ENCODE assay signal across 16 cellular contexts in the genomic region with DNA sequence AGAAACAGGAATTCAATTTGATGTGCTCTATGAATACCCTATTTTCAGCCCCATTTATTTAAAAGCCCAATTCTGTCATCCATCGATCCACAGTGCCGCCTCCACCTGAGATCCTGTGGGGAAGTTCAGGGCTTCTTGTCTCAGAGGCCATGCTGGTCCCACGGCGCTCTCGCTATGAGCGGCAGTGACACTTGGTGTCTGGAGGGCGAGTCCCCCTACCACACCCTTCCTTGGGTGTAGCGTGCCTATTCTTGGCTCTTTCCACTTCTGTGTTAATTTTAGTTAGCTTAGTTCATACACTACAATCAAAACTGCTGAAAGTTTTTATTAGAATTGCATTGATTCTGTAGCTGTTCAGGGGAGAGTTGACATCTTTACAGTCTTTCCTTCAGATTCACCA.
DNase-seq lines count a peak whose midpoint lies in the region; ATAC-seq and TF ChIP-seq lines count a peak whose summit lies in the region.
"Had no signal": no experiment of that assay in that cellular context is flagged by ENCODE, and none has a peak within 500 bp of the region (broad histone marks: within the 10 kb centered on the region; RNA-seq: fewer than 3 reads in every experiment).

No MANE protein-coding gene starts in this region.

- H3K36me3 ChIP-seq in BLaER1 (peaks cover 64% of the 10 kb centered on the region), HEK293 (ENCODE audit: control insufficient read depth in 2 of 2, insufficient read depth in 1 of 2, low read length in 2 of 2) (peaks cover 4 to 69% of the 10 kb centered on the region in 2 experiments), PC-9 (ENCODE audit: low read depth) (no peaks in the 10 kb centered on the region)

- H3K27ac ChIP-seq in BLaER1: no peak overlapping the region
- no peak overlapping the region for H3K27ac ChIP-seq in HEK293 (ENCODE audit: extremely low read depth, low read depth, low read length)
- no peak overlapping the region for H3K27ac ChIP-seq in PC-9
- H3K27ac ChIP-seq: GM23248 had no signal

- intact Hi-C loops in activated T-helper 1 cell treated with anti-CD3 and anti-CD28 coated beads, Interleukin-12 subunit alpha, Interleukin-12 subunit beta, Interleukin-2, Interleukin-4 antibody, amounts not matched to agents 30 ng/mL and 10 ng/mL and 1 ng/mL, durations not matched to agents 14 hours and 24 hours and 36 hours (cut with micrococcal nuclease): no loop called here
- intact Hi-C loops in sciatic nerve (cut with DNase I): no loop called here
- intact Hi-C loops in PC-9 (cut with micrococcal nuclease; ENCODE audit: unreplicated experiment): no loop called here

- peaks cover 23% of the 10 kb centered on the region for H3K4me1 Mint-ChIP-seq in activated T-helper 1 cell treated with anti-CD3 and anti-CD28 coated beads, Interleukin-12 subunit alpha, Interleukin-12 subunit beta, Interleukin-2, Interleukin-4 antibody, amounts not matched to agents 30 ng/mL and 10 ng/mL and 1 ng/mL, durations not matched to agents 14 hours and 24 hours and 36 hours (ENCODE audit: low read depth)

- no peaks in the 10 kb centered on the region for H3K9me3 ChIP-seq in BLaER1
- no peaks in the 10 kb centered on the region for H3K9me3 ChIP-seq in HEK293 (ENCODE audit: control insufficient read depth, insufficient read depth, low read depth, low read length)
- H3K9me3 ChIP-seq in PC-9 (ENCODE audit: insufficient read depth, low read depth): no peaks in the 10 kb centered on the region
- H3K9me3 ChIP-seq: BE2C, HAP-1 had no signal

- BruUV-seq in PC-9 (replicated peaks; lab: Mats Ljungman, UMichigan): no TSS peak

- no peaks in the 10 kb centered on the region for H3K27me3 Mint-ChIP-seq in activated T-helper 1 cell treated with anti-CD3 and anti-CD28 coated beads, Interleukin-12 subunit alpha, Interleukin-12 subunit beta, Interleukin-2, Interleukin-4 antibody, amounts not matched to agents 30 ng/mL and 10 ng/mL and 1 ng/mL, durations not matched to agents 14 hours and 24 hours and 36 hours (ENCODE audit: insufficient read depth)

- no peaks in the 10 kb centered on the region for H3K79me2 ChIP-seq in PC-9 (ENCODE audit: low read depth)

- DNase-seq in activated T-helper 1 cell treated with anti-CD3 and anti-CD28 coated beads, Interleukin-12 subunit alpha, Interleukin-12 subunit beta, Interleukin-2, Interleukin-4 antibody, amounts not matched to agents 30 ng/mL and 10 ng/mL and 1 ng/mL, durations not matched to agents 14 hours and 24 hours and 36 hours (ENCODE audit: low spot score): no peak
- peak; percentile 50 for DNase-seq in sciatic nerve (ENCODE audit: low spot score)
- no peak for DNase-seq in NK-92 treated with Interleukin-12 subunit alpha and Interleukin-12 subunit beta, amount 100 ng/mL, for 24 hours (lab: John Stamatoyannopoulos, UW)
- DNase-seq in PC-9: no peak
- no peak for DNase-seq in GM10266 (ENCODE audit: extremely low spot score)
- DNase-seq: BE2C; CD8-positive, alpha-beta memory T cell; DMS79; GM23248; NCI-H1105 treated with DMSO at 0.1 percent for 48 hours; NCI-H1694 had no signal

- no peaks in the 10 kb centered on the region for H3F3A ChIP-seq in PC-9 (ENCODE audit: insufficient read depth, low read depth)

- no peak overlapping the region for H2AFZ ChIP-seq in PC-9
- H2AFZ ChIP-seq: GM23248 had no signal

- POLR2A ChIA-PET in HEK293 (lab: Yijun Ruan, JAX) (no interaction called here), PC-9 (lab: Charles Lee; ENCODE audit: unreplicated experiment) (no interaction called here)

- H3K4me3 ChIP-seq in BLaER1 (no peak overlapping the region), HEK293 (ENCODE audit: low read depth, low read length) (no peak overlapping the region), PC-9 (no peak overlapping the region)
- H3K4me3 ChIP-seq: GM23248, HAP-1, K562 had no signal

- H3K36me3 Mint-ChIP-seq in activated T-helper 1 cell treated with anti-CD3 and anti-CD28 coated beads, Interleukin-12 subunit alpha, Interleukin-12 subunit beta, Interleukin-2, Interleukin-4 antibody, amounts not matched to agents 30 ng/mL and 10 ng/mL and 1 ng/mL, durations not matched to agents 14 hours and 24 hours and 36 hours (ENCODE audit: low read depth): peaks cover 42% of the 10 kb centered on the region

- TF ChIP-seq CTCF in HEK293 (tag by site-specific recombination; IDR thresholded peaks at IDR 0.05): no peak
- TF ChIP-seq CTCF in PC-9 (conservative IDR thresholded peaks at IDR 0.05): no peak
- TF ChIP-seq CTCF in GM10266 (IDR thresholded peaks at IDR 0.05; ENCODE audit: control insufficient read depth, insufficient read depth, low read depth, missing control alignments): no peak

- no peak overlapping the region for H3K9ac ChIP-seq in BLaER1
- H3K9ac ChIP-seq: GM23248 had no signal

- peaks cover 82% of the 10 kb centered on the region for H3K4me1 ChIP-seq in BLaER1
- H3K4me1 ChIP-seq in HEK293 (ENCODE audit: control insufficient read depth, insufficient read depth, low read length): no peaks in the 10 kb centered on the region
- no peaks in the 10 kb centered on the region for H3K4me1 ChIP-seq in PC-9 (replicated peaks; ENCODE audit: insufficient read depth)
- H3K4me1 ChIP-seq: BE2C, HAP-1 had no signal

- H3K27me3 ChIP-seq in BLaER1 (0 out of 2 replicates have a peak, but pooled peaks cover 3% of the 10 kb centered on the region), PC-9 (ENCODE audit: insufficient read depth, low read depth) (no peaks in the 10 kb centered on the region)
- H3K27me3 ChIP-seq: BE2C had no signal

- H3K4me2 ChIP-seq in BLaER1: peak overlapping the region; percentile 75
- H3K4me2 ChIP-seq in PC-9: no peak overlapping the region

- H3K4me3 Mint-ChIP-seq in activated T-helper 1 cell treated with anti-CD3 and anti-CD28 coated beads, Interleukin-12 subunit alpha, Interleukin-12 subunit beta, Interleukin-2, Interleukin-4 antibody, amounts not matched to agents 30 ng/mL and 10 ng/mL and 1 ng/mL, durations not matched to agents 14 hours and 24 hours and 36 hours: no peak overlapping the region
- H3K4me3 Mint-ChIP-seq: CD8-positive, alpha-beta memory T cell had no signal

- H4K20me1 ChIP-seq in BLaER1 (peaks cover 73% of the 10 kb centered on the region), PC-9 (ENCODE audit: insufficient read depth) (no peaks in the 10 kb centered on the region; the same call in 1 of the 2 replicates)

- H3K9me3 Mint-ChIP-seq in activated T-helper 1 cell treated with anti-CD3 and anti-CD28 coated beads, Interleukin-12 subunit alpha, Interleukin-12 subunit beta, Interleukin-2, Interleukin-4 antibody, amounts not matched to agents 30 ng/mL and 10 ng/mL and 1 ng/mL, durations not matched to agents 14 hours and 24 hours and 36 hours: no peaks in the 10 kb centered on the region
- H3K9me3 Mint-ChIP-seq: CD8-positive, alpha-beta memory T cell had no signal

- ATAC-seq in sciatic nerve: no peak
- no peak for ATAC-seq in HG03442 (IDR thresholded peaks at IDR 0.05; ENCODE audit: unreplicated experiment)
- ATAC-seq: K562 had no signal

- CTCF ChIA-PET in HEK293 (lab: Yijun Ruan, JAX): interaction anchor here (0.6 to 1.2 kb wide), 3 partner anchors 9 to 625 kb away, joined by 3 to 4 read pairs (median 3); no protein-coding TSS in a partner anchor
- CTCF ChIA-PET in PC-9 (lab: Charles Lee): no interaction called here

- peak overlapping the region; percentile 29 for H3K27ac Mint-ChIP-seq in activated T-helper 1 cell treated with anti-CD3 and anti-CD28 coated beads, Interleukin-12 subunit alpha, Interleukin-12 subunit beta, Interleukin-2, Interleukin-4 antibody, amounts not matched to agents 30 ng/mL and 10 ng/mL and 1 ng/mL, durations not matched to agents 14 hours and 24 hours and 36 hours

- no peaks in the 10 kb centered on the region for H3K9me2 ChIP-seq in PC-9 (ENCODE audit: insufficient read depth)

TF ChIP-seq in HEK293, 187 proteins besides CTCF, POLR2A, EP300 and RAD21:
- no peak for TF ChIP-seq ZNF354C (tag by site-specific recombination; IDR thresholded peaks at IDR 0.05; ENCODE audit: borderline replicate concordance, low read depth)
- no peak for TF ChIP-seq ZNF239 (tag by site-specific recombination; IDR thresholded peaks at IDR 0.05)
- peak; percentile 62 for TF ChIP-seq KLF1 (tag by site-specific recombination; IDR thresholded peaks at IDR 0.05)
- no peak for TF ChIP-seq SALL2 (tag by site-specific recombination; IDR thresholded peaks at IDR 0.05; ENCODE audit: borderline replicate concordance)
- no peak for TF ChIP-seq ZNF548 (tag by site-specific recombination; IDR thresholded peaks at IDR 0.05)
